ENCODE assay signal across 16 cellular contexts in genomic region chr21:45407629-45408247, GRCh38. TPM values are rescaled to one million over a fixed set of nuclear protein-coding genes. Genes with fewer than 3 reads are reported as not detected.
DNase-seq lines count a peak whose midpoint lies in the region; ATAC-seq, FAIRE-seq and TF ChIP-seq lines count a peak whose summit lies in the region.
"Had no signal": no experiment of that assay in that cellular context is flagged by ENCODE, and none has a peak within 500 bp of the region (broad histone marks: within the 10 kb centered on the region; RNA-seq: fewer than 3 reads in every experiment).

No MANE protein-coding gene starts in this region.

- H3K9me1 ChIP-seq in keratinocyte (ENCODE audit: control insufficient read depth, extremely low read depth, insufficient read depth, low read length): peaks cover 6% of the 10 kb centered on the region

- H3K36me3 ChIP-seq in bronchial epithelial cell (ENCODE audit: control insufficient read depth, insufficient read depth, low read length): no peaks in the 10 kb centered on the region
- H3K36me3 ChIP-seq in keratinocyte (ENCODE audit: control insufficient read depth in 2 of 2, extremely low read depth in 1 of 2, insufficient read depth in 2 of 2, low read length in 2 of 2): no peaks in the 10 kb centered on the region
- no peaks in the 10 kb centered on the region for H3K36me3 ChIP-seq in thoracic aorta
- H3K36me3 ChIP-seq in upper lobe of right lung: no peaks in the 10 kb centered on the region
- H3K36me3 ChIP-seq: tibial nerve had no signal

- H3K9ac ChIP-seq in keratinocyte (ENCODE audit: control insufficient read depth, extremely low read depth, insufficient read depth, low read length): no peak overlapping the region

- no peak for DNase-seq in activated naive CD4-positive, alpha-beta T cell treated with anti-CD3 and anti-CD28 coated beads, Interleukin-2, amount 10 ng/mL, durations not matched to agents 7 days and 5 days
- DNase-seq in activated naive CD4-positive, alpha-beta T cell treated with anti-CD3 and anti-CD28 coated beads, Interleukin-2, amount 50 U/mL, for 16 hours: no peak
- DNase-seq in bronchial epithelial cell (ENCODE audit: low read depth) (peak; percentile 12), keratinocyte (ENCODE audit: low read depth, low spot score) (no peak), thoracic aorta (ENCODE audit: low spot score) (no peak), NCI-H146 treated with DMSO at 0.1 percent for 48 hours (lab: John Stamatoyannopoulos, UW; ENCODE audit: unreplicated experiment) (no peak), NCI-H774 (lab: John Stamatoyannopoulos, UW) (no peak), upper lobe of right lung (no peak)
- DNase-seq: activated T-cell treated with anti-CD3 and anti-CD28 coated beads, Interleukin-2, amount 50 U/mL, for 24 hours; DMS 273 treated with DMSO at 0.1 percent for 48 hours; naive B cell; NCI-H1092; NCI-H510A treated with DMSO at 0.1 percent for 48 hours; SHP77 had no signal

- H4K20me1 ChIP-seq in keratinocyte (ENCODE audit: control insufficient read depth, extremely low read depth, insufficient read depth, low read length): peaks cover 7% of the 10 kb centered on the region

- no peak overlapping the region for H3K27ac Mint-ChIP-seq in activated naive CD4-positive, alpha-beta T cell treated with anti-CD3 and anti-CD28 coated beads, Interleukin-2, amount 10 ng/mL, durations not matched to agents 7 days and 5 days
- H3K27ac Mint-ChIP-seq: activated T-cell treated with anti-CD3 and anti-CD28 coated beads, Interleukin-2, amount 50 U/mL, for 24 hours; naive B cell had no signal

- H3K9me3 Mint-ChIP-seq in activated naive CD4-positive, alpha-beta T cell treated with anti-CD3 and anti-CD28 coated beads, Interleukin-2, amount 10 ng/mL, durations not matched to agents 7 days and 5 days: no peaks in the 10 kb centered on the region
- H3K9me3 Mint-ChIP-seq: activated T-cell treated with anti-CD3 and anti-CD28 coated beads, Interleukin-2, amount 50 U/mL, for 24 hours had no signal

- CTCF ChIA-PET in activated naive CD4-positive, alpha-beta T cell treated with anti-CD3 and anti-CD28 coated beads, Interleukin-2, amount 10 ng/mL, durations not matched to agents 7 days and 5 days (lab: Charles Lee): no interaction called here

- no peak overlapping the region for H2AFZ ChIP-seq in keratinocyte (ENCODE audit: control insufficient read depth, low read length)

- H3K27ac ChIP-seq in keratinocyte (ENCODE audit: control insufficient read depth, insufficient read depth, low read length) (no peak overlapping the region), thoracic aorta (peak overlapping the region; percentile 82 to 86), upper lobe of right lung (no peak overlapping the region)

- ATAC-seq in thoracic aorta (ENCODE audit: insufficient number of reproducible peaks, low FRiP score, low read depth) (no peak), upper lobe of right lung (no peak)

- dilution Hi-C loops in keratinocyte (cut with MboI; ENCODE audit: extremely low pct_ligation_motif_present, low sequenced_read_pairs): no loop called here

- no peak for FAIRE-seq in bronchial epithelial cell (lab: Jason Lieb, UNC)
- FAIRE-seq in keratinocyte (lab: Jason Lieb, UNC): no peak
- FAIRE-seq: H54 had no signal

- H3K79me2 ChIP-seq in keratinocyte (ENCODE audit: control insufficient read depth, insufficient read depth, low read length): peaks cover 24% of the 10 kb centered on the region

- peaks cover 10% of the 10 kb centered on the region for H3K4me1 Mint-ChIP-seq in activated naive CD4-positive, alpha-beta T cell treated with anti-CD3 and anti-CD28 coated beads, Interleukin-2, amount 10 ng/mL, durations not matched to agents 7 days and 5 days

- no peaks in the 10 kb centered on the region for H3K27me3 ChIP-seq in bronchial epithelial cell (ENCODE audit: control insufficient read depth, insufficient read depth, low read length)
- H3K27me3 ChIP-seq in keratinocyte (ENCODE audit: control insufficient read depth, extremely low read depth, insufficient read depth, low read length): no peaks in the 10 kb centered on the region
- no peaks in the 10 kb centered on the region for H3K27me3 ChIP-seq in thoracic aorta (replicated peaks; ENCODE audit: insufficient read depth)
- H3K27me3 ChIP-seq in upper lobe of right lung: peaks cover 10% of the 10 kb centered on the region

- intact Hi-C loops in upper lobe of right lung (cut with DNase I): no loop called here

- TF ChIP-seq CTCF in bronchial epithelial cell (IDR thresholded peaks at IDR 0.05; ENCODE audit: insufficient read depth, low read length, severe bottlenecking): no peak
- TF ChIP-seq CTCF in keratinocyte (optimal IDR thresholded peaks at IDR 0.05 in 1 of 3, IDR thresholded peaks at IDR 0.05 in 1 of 3, conservative IDR thresholded peaks at IDR 0.05 in 1 of 3; ENCODE audit: extremely low read depth in 1 of 3, insufficient read depth in 2 of 3, low read length in 3 of 3): peak in 1 of 3 experiments; percentile 11
- no peak for TF ChIP-seq CTCF in thoracic aorta (IDR thresholded peaks at IDR 0.05)
- TF ChIP-seq CTCF in upper lobe of right lung (IDR thresholded peaks at IDR 0.05): no peak

- H3K4me1 ChIP-seq in keratinocyte (ENCODE audit: control insufficient read depth, extremely low read depth, insufficient read depth, low read length) (peaks cover 71% of the 10 kb centered on the region), thoracic aorta (ENCODE audit: control insufficient read depth in 1 of 2, low read depth in 2 of 2) (peaks cover 22 to 66% of the 10 kb centered on the region in 2 donors), upper lobe of right lung (peaks cover 18% of the 10 kb centered on the region)

- H3K36me3 Mint-ChIP-seq in activated naive CD4-positive, alpha-beta T cell treated with anti-CD3 and anti-CD28 coated beads, Interleukin-2, amount 10 ng/mL, durations not matched to agents 7 days and 5 days: peaks cover 2% of the 10 kb centered on the region

- H3K4me3 ChIP-seq in bronchial epithelial cell (ENCODE audit: low read depth, low read length) (no peak overlapping the region), keratinocyte (ENCODE audit: control insufficient read depth in 2 of 3, extremely low read depth in 1 of 3, insufficient read depth in 2 of 3, low read depth in 1 of 3, low read length in 3 of 3) (no peak overlapping the region), thoracic aorta (peak overlapping the region; percentile 80), upper lobe of right lung (no peak overlapping the region)
- H3K4me3 ChIP-seq: tibial nerve had no signal

- peak overlapping the region; percentile 15 for H3K4me3 Mint-ChIP-seq in activated naive CD4-positive, alpha-beta T cell treated with anti-CD3 and anti-CD28 coated beads, Interleukin-2, amount 10 ng/mL, durations not matched to agents 7 days and 5 days
- H3K4me3 Mint-ChIP-seq: activated T-cell treated with anti-CD3 and anti-CD28 coated beads, Interleukin-2, amount 50 U/mL, for 24 hours had no signal

- H3K27me3 Mint-ChIP-seq in activated naive CD4-positive, alpha-beta T cell treated with anti-CD3 and anti-CD28 coated beads, Interleukin-2, amount 10 ng/mL, durations not matched to agents 7 days and 5 days: peaks cover 60% of the 10 kb centered on the region

- peak overlapping the region; percentile 77 for H3K4me2 ChIP-seq in keratinocyte (ENCODE audit: control insufficient read depth, extremely low read depth, insufficient read depth, low read depth, low read length)

- H3K9me3 ChIP-seq in keratinocyte (ENCODE audit: control insufficient read depth, low read depth, low read length) (no peaks in the 10 kb centered on the region), thoracic aorta (no peaks in the 10 kb centered on the region), upper lobe of right lung (no peaks in the 10 kb centered on the region)
- H3K9me3 ChIP-seq: tibial nerve had no signal

RNA-seq across cellular contexts. Expression of gene COL18A1, which starts 2.8 kb away (rescaled TPM):
- total RNA-seq in bronchial epithelial cell: 9.2 and 16.9 TPM in 2 replicates
- 13.0 to 24.0 TPM (median 18.9 TPM) in 3 replicates for polyA plus RNA-seq in keratinocyte
- polyA plus RNA-seq in keratinocyte (2011; ENCODE audit: low read depth): 3.9 TPM
- polyA plus RNA-seq in keratinocyte (2011; cell fraction: cytosol; rRNA removed): 3.2 and 8.8 TPM in 2 replicates
- polyA plus RNA-seq in keratinocyte (2011; cell fraction: nucleus; rRNA removed): 44.9 and 77.1 TPM in 2 replicates
- 9.3 and 34.2 TPM in 2 replicates for polyA plus RNA-seq in keratinocyte (2012; ENCODE audit: low replicate concordance)
- polyA minus RNA-seq in keratinocyte: 11.7 to 21.3 TPM (median 14.4 TPM) in 3 replicates
- 32.4 TPM for polyA minus RNA-seq in keratinocyte (2011; cell fraction: cytosol; rRNA and poly(A)+ RNA removed)
- polyA minus RNA-seq in keratinocyte (2011; cell fraction: nucleus; rRNA and poly(A)+ RNA removed): 84.5 and 98.7 TPM in 2 replicates
- 100 to 1,000 TPM; 507 to 811 TPM for total RNA-seq in thoracic aorta
- total RNA-seq in upper lobe of right lung: 60.4 TPM

Comparison
In these comparisons a context has a peak if more than half of its experiments do, and no peak if none do; other contexts are left out.
1. H3K27ac ChIP-seq: peak in thoracic aorta (2 of 2); none in keratinocyte (single experiment) and upper lobe of right lung (single experiment).